8 cellular contexts compared by ENCODE assay signal in genomic region chr1:233904979-233905415, GRCh38. TPM values are rescaled to one million over a fixed set of nuclear protein-coding genes. Genes with fewer than 3 reads are reported as not detected.
A peak's percentile ranks its signal among the peaks of the same experiment; 100 is the strongest.
DNase-seq lines count a peak whose midpoint lies in the region; ATAC-seq, FAIRE-seq and TF ChIP-seq lines count a peak whose summit lies in the region.

No MANE protein-coding gene starts in this region.

- H3K4me1 ChIP-seq in HUES64 (ENCODE audit: insufficient read depth, low read length) (0 out of 2 replicates have a peak, but pooled peaks cover 3% of the 10 kb centered on the region), HepG2 (ENCODE audit: insufficient read depth, low read length) (no peaks in the 10 kb centered on the region), SJCRH30 (no peaks in the 10 kb centered on the region)

- H3K9ac ChIP-seq in HUES64 (ENCODE audit: low read depth, low read length) (peak overlapping the region; percentile 71), HepG2 (ENCODE audit: insufficient read depth, low read depth, low read length) (no peak overlapping the region)

- H3K27me3 ChIP-seq in HUES64 (ENCODE audit: insufficient read depth, low read length) = peaks cover 63% of the 10 kb centered on the region
- H3K27me3 ChIP-seq in HepG2 (ENCODE audit: control insufficient read depth in 1 of 2, insufficient read depth in 2 of 2, low read length in 2 of 2) = peaks cover 0 to 6% of the 10 kb centered on the region in 2 experiments; a peak in 2 of 5 replicates
- H3K27me3 ChIP-seq in SJCRH30 = no peaks in the 10 kb centered on the region

- no peak for TF ChIP-seq POLR2A in HepG2 (IDR thresholded peaks at IDR 0.05; ENCODE audit: insufficient read depth in 1 of 2, low read depth in 2 of 2, low read length in 2 of 2)

- no peaks in the 10 kb centered on the region for H3K79me2 ChIP-seq in HepG2 (ENCODE audit: insufficient read depth, low read length)

- in situ Hi-C loops in HepG2 (cut with HindIII; ENCODE audit: extremely low pct_ligation_motif_present, low pct_unique_long_range_greater_than_20kb) = no loop called here

- no peak for TF ChIP-seq RAD21 in HepG2 (CRISPR knock-in tag; IDR thresholded peaks at IDR 0.05)

- H3K4me3 ChIP-seq in HUES64 (ENCODE audit: low read length) = peak overlapping the region; percentile 70
- peak overlapping the region; percentile 38 for H3K4me3 ChIP-seq in coronary artery
- H3K4me3 ChIP-seq in HepG2 (replicated peaks in 1 of 3; ENCODE audit: insufficient read depth in 1 of 3, low read depth in 2 of 3, low read length in 3 of 3) = no peak overlapping the region
- no peak overlapping the region for H3K4me3 ChIP-seq in SJCRH30

- H3K9me3 ChIP-seq in HUES64 (ENCODE audit: insufficient read depth, low read depth, low read length) (no peaks in the 10 kb centered on the region), HepG2 (ENCODE audit: low read length) (no peaks in the 10 kb centered on the region), SJCRH30 (replicated peaks) (no peaks in the 10 kb centered on the region)

- no peak overlapping the region for H2AFZ ChIP-seq in HepG2 (ENCODE audit: low read length)

- BruUV-seq in HepG2 (replicated peaks; lab: Mats Ljungman, UMichigan) = no TSS peak

- no peak for FAIRE-seq in HepG2 (lab: Jason Lieb, UNC)

- under 1% methylated on average over 43 of the region's 43 CpGs for WGBS in HUES64
- WGBS in HepG2 (ENCODE audit: low lambda C conversion rate) = 36% methylated on average over 18 of the region's 43 CpGs

- no peaks in the 10 kb centered on the region for H3K36me3 ChIP-seq in HUES64 (ENCODE audit: insufficient read depth, low read length)
- H3K36me3 ChIP-seq in HepG2 (replicated peaks in 1 of 2; ENCODE audit: control insufficient read depth in 1 of 2, insufficient read depth in 2 of 2, low read length in 2 of 2) = no peaks in the 10 kb centered on the region
- H3K36me3 ChIP-seq in SJCRH30 = no peaks in the 10 kb centered on the region

- intact Hi-C loops in HepG2 (cut with micrococcal nuclease; ENCODE audit: unreplicated experiment) = no loop called here

- H3K4me2 ChIP-seq in HepG2 (ENCODE audit: low read depth, low read length) = no peak overlapping the region

- POLR2A ChIA-PET in HepG2 (lab: Yijun Ruan, JAX) = no interaction called here

- CTCF ChIA-PET in HepG2 (lab: Yijun Ruan, JAX; ENCODE audit: low intra/inter-chr PET ratio, low total read pairs) = no interaction called here

- TF ChIP-seq EP300 in HepG2 (IDR thresholded peaks at IDR 0.05; ENCODE audit: low read depth in 2 of 2, low read length in 2 of 2) (no peak), HepG2 (CRISPR knock-in tag; IDR thresholded peaks at IDR 0.05; ENCODE audit: borderline replicate concordance) (no peak)

- DNase-seq in 8988T = peak; percentile 26
- DNase-seq in coronary artery (ENCODE audit: low spot score) = no peak
- no peak for DNase-seq in HepG2 (ENCODE audit: low spot score)
- no peak for DNase-seq in SJCRH30
- no peak for DNase-seq in NCI-H446 treated with DMSO at 0.1 percent for 48 hours (lab: John Stamatoyannopoulos, UW)
- DNase-seq in activated CD4-positive, alpha-beta T cell treated with anti-CD3 and anti-CD28 coated beads, Interleukin-2, amount 50 U/mL, for 1 hour = no peak

- TF ChIP-seq CTCF in coronary artery (IDR thresholded peaks at IDR 0.05) (no peak), HepG2 (CRISPR knock-in tag; IDR thresholded peaks at IDR 0.05) (no peak)

- no peak overlapping the region for H3K27ac ChIP-seq in HUES64 (ENCODE audit: low read depth, low read length)
- no peak overlapping the region for H3K27ac ChIP-seq in coronary artery
- no peak overlapping the region for H3K27ac ChIP-seq in HepG2 (ENCODE audit: extremely low read length, insufficient read depth, low read length)
- no peak overlapping the region for H3K27ac ChIP-seq in SJCRH30

- peak; percentile 23; the same call in 1 of the 3 replicates for ATAC-seq in HepG2
- ATAC-seq in GM21423 (IDR thresholded peaks at IDR 0.05; ENCODE audit: unreplicated experiment) = no peak

- H4K20me1 ChIP-seq in HepG2 (ENCODE audit: insufficient read depth, low read length) = no peaks in the 10 kb centered on the region

TF ChIP-seq in HepG2, 621 proteins besides CTCF, POLR2A, EP300 and RAD21:
- TF ChIP-seq ZNF333 (CRISPR knock-in tag; IDR thresholded peaks at IDR 0.05; ENCODE audit: borderline replicate concordance) (no peak), FOXM1 (CRISPR knock-in tag; IDR thresholded peaks at IDR 0.05) (no peak), HOXA3 (CRISPR knock-in tag; IDR thresholded peaks at IDR 0.05) (no peak), ZNF678 (CRISPR knock-in tag; IDR thresholded peaks at IDR 0.05) (no peak), NFE2 (CRISPR knock-in tag; IDR thresholded peaks at IDR 0.05) (no peak), JUN (CRISPR knock-in tag; IDR thresholded peaks at IDR 0.05) (no peak), TOE1 (CRISPR knock-in tag; IDR thresholded peaks at IDR 0.05) (no peak), THAP8 (CRISPR knock-in tag; IDR thresholded peaks at IDR 0.05; ENCODE audit: borderline replicate concordance) (no peak), TARDBP (CRISPR knock-in tag; IDR thresholded peaks at IDR 0.05) (no peak), ZNF746 (CRISPR knock-in tag; IDR thresholded peaks at IDR 0.05) (no peak), KDM2A (CRISPR knock-in tag; IDR thresholded peaks at IDR 0.05; ENCODE audit: borderline replicate concordance, low read depth) (no peak), HDAC2 (CRISPR knock-in tag; IDR thresholded peaks at IDR 0.05) (no peak), ZKSCAN1 (IDR thresholded peaks at IDR 0.05; ENCODE audit: low read length) (no peak), XRCC5 (optimal IDR thresholded peaks at IDR 0.05; ENCODE audit: low read length) (no peak), ZNF30 (CRISPR knock-in tag; IDR thresholded peaks at IDR 0.05) (no peak), ZNF879 (CRISPR knock-in tag; IDR thresholded peaks at IDR 0.05) (no peak), BRD4 (CRISPR knock-in tag; IDR thresholded peaks at IDR 0.05) (no peak)
- TF ChIP-seq, protein P1, sequence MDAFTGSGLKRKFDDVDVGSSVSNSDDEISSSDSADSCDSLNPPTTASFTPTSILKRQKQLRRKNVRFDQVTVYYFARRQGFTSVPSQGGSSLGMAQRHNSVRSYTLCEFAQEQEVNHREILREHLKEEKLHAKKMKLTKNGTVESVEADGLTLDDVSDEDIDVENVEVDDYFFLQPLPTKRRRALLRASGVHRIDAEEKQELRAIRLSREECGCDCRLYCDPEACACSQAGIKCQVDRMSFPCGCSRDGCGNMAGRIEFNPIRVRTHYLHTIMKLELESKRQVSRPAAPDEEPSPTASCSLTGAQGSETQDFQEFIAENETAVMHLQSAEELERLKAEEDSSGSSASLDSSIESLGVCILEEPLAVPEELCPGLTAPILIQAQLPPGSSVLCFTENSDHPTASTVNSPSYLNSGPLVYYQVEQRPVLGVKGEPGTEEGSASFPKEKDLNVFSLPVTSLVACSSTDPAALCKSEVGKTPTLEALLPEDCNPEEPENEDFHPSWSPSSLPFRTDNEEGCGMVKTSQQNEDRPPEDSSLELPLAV (CRISPR knock-in tag; conservative IDR thresholded peaks at IDR 0.05; ENCODE audit: low read depth) = no peak

RNA-seq across cellular contexts. Expression of gene SLC35F3, which starts 0.5 kb away (rescaled TPM):
- 1.4 TPM for polyA plus RNA-seq in HUES64 (2013, experiment 1 of 2)
- 1.3 TPM for polyA plus RNA-seq in HUES64 (2013, experiment 2 of 2)
- not detected in 2 replicates for total RNA-seq in HepG2 (2016; rRNA removed; fragmentation: Illumina TruSeq; extraction: Trizol)
- not detected in 2 replicates for total RNA-seq in HepG2 (2016; cell fraction: cytosol; rRNA removed; fragmentation: Illumina TruSeq; extraction: Trizol; ENCODE audit: low read depth)
- total RNA-seq in HepG2 (2016; cell fraction: insoluble cytoplasmic fraction; rRNA removed; fragmentation: Illumina TruSeq; extraction: Trizol) = 0.06 TPM in 1 of 2 replicates, not detected in the other
- not detected in 2 replicates for total RNA-seq in HepG2 (2016; cell fraction: membrane; rRNA removed; fragmentation: Illumina TruSeq; extraction: Trizol)
- total RNA-seq in HepG2 (2016; cell fraction: nucleus; rRNA removed; fragmentation: Illumina TruSeq; extraction: Trizol) = not detected in 2 replicates
- not detected in 2 replicates for polyA plus RNA-seq in HepG2 (2011; rRNA removed)
- polyA plus RNA-seq in HepG2 (2011; cell fraction: cytosol; rRNA removed) = not detected in 2 replicates
- polyA plus RNA-seq in HepG2 (2011; cell fraction: nucleus; rRNA removed) = not detected in 2 replicates
- polyA plus RNA-seq in HepG2 (2012) = not detected in 2 replicates
- not detected in 2 replicates for polyA plus RNA-seq in HepG2 (2016; cell fraction: cytosol; fragmentation: Illumina TruSeq; extraction: Trizol; ENCODE audit: low read depth)
- polyA plus RNA-seq in HepG2 (2016; cell fraction: insoluble cytoplasmic fraction; fragmentation: Illumina TruSeq; extraction: Trizol; ENCODE audit: low read depth) = not detected in 2 replicates
- not detected in 2 replicates for polyA plus RNA-seq in HepG2 (2016; cell fraction: membrane; fragmentation: Illumina TruSeq; extraction: Trizol; ENCODE audit: low read depth)
- polyA plus RNA-seq in HepG2 (2016; cell fraction: nucleus; fragmentation: Illumina TruSeq; extraction: Trizol; ENCODE audit: insufficient read depth, low read depth) = not detected in 2 replicates
- 0.44 TPM in 1 of 2 replicates, not detected in the other for polyA minus RNA-seq in HepG2 (2011; rRNA and poly(A)+ RNA removed; ENCODE audit: low replicate concordance)
- polyA minus RNA-seq in HepG2 (2011; cell fraction: cytosol; rRNA and poly(A)+ RNA removed) = not detected in 2 replicates
- not detected in 2 replicates for polyA minus RNA-seq in HepG2 (2011; cell fraction: nucleus; rRNA and poly(A)+ RNA removed)
- total RNA-seq in SJCRH30 (2014; rRNA removed; shearing (Covaris generic)) = not detected in 2 replicates

Comparison
In these comparisons a context has a peak if more than half of its experiments do, and no peak if none do; other contexts are left out.
1. H3K4me3 ChIP-seq: peak in HUES64 (single experiment) and coronary artery (single experiment); none in HepG2 (0 of 3) and SJCRH30 (single experiment).